1 cellular context compared by ENCODE assay signal in the genomic region with DNA sequence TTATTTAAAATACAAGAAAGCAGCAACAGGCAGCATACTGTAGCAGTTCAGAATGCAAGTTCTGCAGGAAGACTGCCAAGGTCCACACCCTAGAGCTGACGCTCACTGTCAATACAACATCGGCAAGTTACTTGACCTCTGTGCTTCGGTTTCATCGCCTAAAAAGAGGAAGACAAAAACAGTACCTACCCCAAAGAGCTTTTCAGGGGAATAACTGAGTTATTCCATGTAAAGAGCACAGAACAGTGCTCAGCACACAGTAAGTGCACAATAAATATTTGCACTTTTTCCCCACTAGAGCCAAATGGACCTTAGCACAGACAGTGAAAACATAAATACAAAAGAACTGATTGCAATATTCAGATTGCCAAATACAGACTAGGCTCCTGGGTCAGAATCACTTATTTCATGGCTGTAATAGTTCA.
A peak's percentile ranks its signal among the peaks of the same experiment; 100 is the strongest.
TF ChIP-seq lines count a peak whose summit lies in the region.

No MANE protein-coding gene starts in this region.

TF ChIP-seq in HepG2, 621 proteins besides CTCF, POLR2A, EP300 and RAD21 (continued from another document and continues in another):
- TF ChIP-seq KIAA2018 (CRISPR knock-in tag; IDR thresholded peaks at IDR 0.05; ENCODE audit: borderline replicate concordance) (no peak), ZNF580 (CRISPR knock-in tag; IDR thresholded peaks at IDR 0.05; ENCODE audit: borderline replicate concordance, low read depth) (peak; percentile 22; the same call in 1 of the 2 replicates), SMAD1 (CRISPR knock-in tag; IDR thresholded peaks at IDR 0.05; ENCODE audit: borderline replicate concordance, low read depth) (no peak), NFKBIZ (CRISPR knock-in tag; IDR thresholded peaks at IDR 0.05) (no peak), STAT5B (CRISPR knock-in tag; IDR thresholded peaks at IDR 0.05) (no peak), FOXM1 (CRISPR knock-in tag; IDR thresholded peaks at IDR 0.05) (no peak), PTBP1 (IDR thresholded peaks at IDR 0.05; ENCODE audit: low read depth, low read length, poor library complexity, severe bottlenecking) (no peak), ZNF563 (CRISPR knock-in tag; IDR thresholded peaks at IDR 0.05) (no peak), TBL1XR1 (IDR thresholded peaks at IDR 0.05; ENCODE audit: borderline replicate concordance, low read length, partially characterized antibody) (no peak), ZNF276 (CRISPR knock-in tag; IDR thresholded peaks at IDR 0.05; ENCODE audit: low read depth) (no peak), STAG1 (CRISPR knock-in tag; IDR thresholded peaks at IDR 0.05) (no peak; the same call in 1 of the 2 replicates), KLF6 (CRISPR knock-in tag; IDR thresholded peaks at IDR 0.05) (no peak), ZNF670 (CRISPR knock-in tag; IDR thresholded peaks at IDR 0.05; ENCODE audit: borderline replicate concordance) (no peak), ZNF362 (CRISPR knock-in tag; IDR thresholded peaks at IDR 0.05; ENCODE audit: borderline replicate concordance) (no peak), ZNF160 (CRISPR knock-in tag; IDR thresholded peaks at IDR 0.05) (no peak), FOXP4 (CRISPR knock-in tag; IDR thresholded peaks at IDR 0.05) (peak; percentile 65), KAT8 (CRISPR knock-in tag; IDR thresholded peaks at IDR 0.05) (no peak), MYC (CRISPR knock-in tag; IDR thresholded peaks at IDR 0.05; ENCODE audit: borderline replicate concordance) (no peak), MLLT10 (CRISPR knock-in tag; IDR thresholded peaks at IDR 0.05) (no peak), ZNF567 (CRISPR knock-in tag; IDR thresholded peaks at IDR 0.05; ENCODE audit: borderline replicate concordance) (no peak), CHD4 (IDR thresholded peaks at IDR 0.05; ENCODE audit: borderline replicate concordance, low read length) (no peak), GATAD1 (CRISPR knock-in tag; IDR thresholded peaks at IDR 0.05) (no peak), ZNF367 (CRISPR knock-in tag; IDR thresholded peaks at IDR 0.05; ENCODE audit: borderline replicate concordance) (no peak), ZFP36L2 (CRISPR knock-in tag; IDR thresholded peaks at IDR 0.05) (no peak)
- TF ChIP-seq, protein P1, sequence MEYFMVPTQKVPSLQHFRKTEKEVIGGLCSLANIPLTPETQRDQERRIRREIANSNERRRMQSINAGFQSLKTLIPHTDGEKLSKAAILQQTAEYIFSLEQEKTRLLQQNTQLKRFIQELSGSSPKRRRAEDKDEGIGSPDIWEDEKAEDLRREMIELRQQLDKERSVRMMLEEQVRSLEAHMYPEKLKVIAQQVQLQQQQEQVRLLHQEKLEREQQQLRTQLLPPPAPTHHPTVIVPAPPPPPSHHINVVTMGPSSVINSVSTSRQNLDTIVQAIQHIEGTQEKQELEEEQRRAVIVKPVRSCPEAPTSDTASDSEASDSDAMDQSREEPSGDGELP (IDR thresholded peaks at IDR 0.05; ENCODE audit: borderline replicate concordance, low read depth) = no peak
- TF ChIP-seq, protein P2, sequence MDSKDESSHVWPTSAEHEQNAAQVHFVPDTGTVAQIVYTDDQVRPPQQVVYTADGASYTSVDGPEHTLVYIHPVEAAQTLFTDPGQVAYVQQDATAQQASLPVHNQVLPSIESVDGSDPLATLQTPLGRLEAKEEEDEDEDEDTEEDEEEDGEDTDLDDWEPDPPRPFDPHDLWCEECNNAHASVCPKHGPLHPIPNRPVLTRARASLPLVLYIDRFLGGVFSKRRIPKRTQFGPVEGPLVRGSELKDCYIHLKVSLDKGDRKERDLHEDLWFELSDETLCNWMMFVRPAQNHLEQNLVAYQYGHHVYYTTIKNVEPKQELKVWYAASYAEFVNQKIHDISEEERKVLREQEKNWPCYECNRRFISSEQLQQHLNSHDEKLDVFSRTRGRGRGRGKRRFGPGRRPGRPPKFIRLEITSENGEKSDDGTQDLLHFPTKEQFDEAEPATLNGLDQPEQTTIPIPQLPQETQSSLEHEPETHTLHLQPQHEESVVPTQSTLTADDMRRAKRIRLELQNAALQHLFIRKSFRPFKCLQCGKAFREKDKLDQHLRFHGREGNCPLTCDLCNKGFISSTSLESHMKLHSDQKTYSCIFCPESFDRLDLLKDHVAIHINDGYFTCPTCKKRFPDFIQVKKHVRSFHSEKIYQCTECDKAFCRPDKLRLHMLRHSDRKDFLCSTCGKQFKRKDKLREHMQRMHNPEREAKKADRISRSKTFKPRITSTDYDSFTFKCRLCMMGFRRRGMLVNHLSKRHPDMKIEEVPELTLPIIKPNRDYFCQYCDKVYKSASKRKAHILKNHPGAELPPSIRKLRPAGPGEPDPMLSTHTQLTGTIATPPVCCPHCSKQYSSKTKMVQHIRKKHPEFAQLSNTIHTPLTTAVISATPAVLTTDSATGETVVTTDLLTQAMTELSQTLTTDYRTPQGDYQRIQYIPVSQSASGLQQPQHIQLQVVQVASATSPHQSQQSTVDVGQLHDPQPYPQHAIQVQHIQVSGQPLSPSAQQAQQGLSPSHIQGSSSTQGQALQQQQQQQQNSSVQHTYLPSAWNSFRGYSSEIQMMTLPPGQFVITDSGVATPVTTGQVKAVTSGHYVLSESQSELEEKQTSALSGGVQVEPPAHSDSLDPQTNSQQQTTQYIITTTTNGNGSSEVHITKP (CRISPR knock-in tag; IDR thresholded peaks at IDR 0.05; ENCODE audit: low read depth) = no peak
- TF ChIP-seq, protein P3, sequence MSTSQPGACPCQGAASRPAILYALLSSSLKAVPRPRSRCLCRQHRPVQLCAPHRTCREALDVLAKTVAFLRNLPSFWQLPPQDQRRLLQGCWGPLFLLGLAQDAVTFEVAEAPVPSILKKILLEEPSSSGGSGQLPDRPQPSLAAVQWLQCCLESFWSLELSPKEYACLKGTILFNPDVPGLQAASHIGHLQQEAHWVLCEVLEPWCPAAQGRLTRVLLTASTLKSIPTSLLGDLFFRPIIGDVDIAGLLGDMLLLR (CRISPR knock-in tag; IDR thresholded peaks at IDR 0.05) = no peak
- TF ChIP-seq, protein P4, sequence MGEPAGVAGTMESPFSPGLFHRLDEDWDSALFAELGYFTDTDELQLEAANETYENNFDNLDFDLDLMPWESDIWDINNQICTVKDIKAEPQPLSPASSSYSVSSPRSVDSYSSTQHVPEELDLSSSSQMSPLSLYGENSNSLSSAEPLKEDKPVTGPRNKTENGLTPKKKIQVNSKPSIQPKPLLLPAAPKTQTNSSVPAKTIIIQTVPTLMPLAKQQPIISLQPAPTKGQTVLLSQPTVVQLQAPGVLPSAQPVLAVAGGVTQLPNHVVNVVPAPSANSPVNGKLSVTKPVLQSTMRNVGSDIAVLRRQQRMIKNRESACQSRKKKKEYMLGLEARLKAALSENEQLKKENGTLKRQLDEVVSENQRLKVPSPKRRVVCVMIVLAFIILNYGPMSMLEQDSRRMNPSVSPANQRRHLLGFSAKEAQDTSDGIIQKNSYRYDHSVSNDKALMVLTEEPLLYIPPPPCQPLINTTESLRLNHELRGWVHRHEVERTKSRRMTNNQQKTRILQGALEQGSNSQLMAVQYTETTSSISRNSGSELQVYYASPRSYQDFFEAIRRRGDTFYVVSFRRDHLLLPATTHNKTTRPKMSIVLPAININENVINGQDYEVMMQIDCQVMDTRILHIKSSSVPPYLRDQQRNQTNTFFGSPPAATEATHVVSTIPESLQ (CRISPR knock-in tag; conservative IDR thresholded peaks at IDR 0.05) = no peak
